ENCODE assay signal across 8 cellular contexts in the genomic region with DNA sequence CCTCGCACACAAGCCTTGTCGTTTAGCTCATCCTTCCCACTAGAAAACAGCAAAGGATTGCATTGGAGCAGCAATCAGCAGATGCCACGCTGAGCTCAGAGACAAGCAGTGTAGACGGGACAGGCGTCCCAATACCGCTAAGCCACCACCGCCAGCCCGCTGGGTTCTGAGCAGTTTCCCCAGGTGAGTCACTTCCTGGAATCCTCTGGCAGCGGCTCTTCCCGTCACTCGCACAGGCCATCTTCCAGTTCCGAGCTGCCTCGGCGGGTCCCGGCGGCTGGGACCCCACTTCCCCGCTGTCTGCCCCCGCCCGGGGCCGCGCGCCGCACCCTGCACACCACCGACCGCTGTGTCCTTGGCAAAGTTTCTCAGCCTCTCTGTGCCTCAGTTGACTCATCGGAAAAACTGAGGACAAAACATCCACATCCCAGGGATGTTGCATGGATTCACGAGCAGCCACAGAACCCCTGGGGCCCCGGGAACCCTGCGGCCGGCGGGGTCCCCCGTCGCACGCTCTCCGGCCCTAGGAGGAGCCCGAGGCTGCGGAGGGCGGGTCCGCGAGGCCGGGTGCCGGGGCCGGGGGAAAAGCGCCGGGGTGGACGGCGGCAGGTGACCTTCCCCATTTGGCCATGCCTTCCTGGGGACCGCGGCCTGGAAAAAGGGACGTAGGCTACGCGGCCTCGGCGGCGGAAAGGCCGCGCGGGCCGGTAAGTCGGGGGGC. TPM values are rescaled to one million over a fixed set of nuclear protein-coding genes. Genes with fewer than 3 reads are reported as not detected.
A peak's percentile ranks its signal among the peaks of the same experiment; 100 is the strongest.
DNase-seq lines count a peak whose midpoint lies in the region; ATAC-seq and TF ChIP-seq lines count a peak whose summit lies in the region.

No MANE protein-coding gene starts in this region.

- peak; percentile 32 for ATAC-seq in HG02973 (IDR thresholded peaks at IDR 0.05; ENCODE audit: unreplicated experiment)

- TF ChIP-seq CTCF in epithelial cell of proximal tubule (conservative IDR thresholded peaks at IDR 0.05; ENCODE audit: low read depth, low read length): no peak

- peak overlapping the region; percentile 82 for H3K4me3 ChIP-seq in epithelial cell of proximal tubule (ENCODE audit: low read depth, low read length)

- DNase-seq in SKM-1 treated with dmso at 0.1 percent for 144 hours (lab: John Stamatoyannopoulos, UW; ENCODE audit: unreplicated experiment) (peak; percentile 27), SKM-1 (lab: John Stamatoyannopoulos, UW; ENCODE audit: unreplicated experiment) (no peak), NCI-H526 treated with DMSO at 0.1 percent for 48 hours (lab: John Stamatoyannopoulos, UW) (peak; percentile 24), activated T-cell treated with anti-CD3 and anti-CD28 coated beads for 24 hours (ENCODE audit: low read depth) (peak; percentile 64), epithelial cell of proximal tubule (ENCODE audit: low read depth) (no peak), myocyte (ENCODE audit: low read depth) (peak; percentile 76)
- peak; percentile 45 for DNase-seq in stimulated activated CD8-positive, alpha-beta memory T cell treated with anti-CD3 and anti-CD28 coated beads, Interleukin-7, amount 100 ng/mL, for 24 hours (ENCODE audit: low read depth)

RNA-seq across cellular contexts. Expression of a gene that starts 0.6 kb away (rescaled TPM):
- total RNA-seq in epithelial cell of proximal tubule (25.4 and 38.3 TPM in 2 replicates), myocyte (32.8 and 42.3 TPM in 2 replicates)
- polyA plus RNA-seq in myocyte (2012): 33.2 TPM

RNA-seq across cellular contexts. Expression of a gene that starts 46.9 kb away (rescaled TPM):
- 3.0 and 4.7 TPM in 2 replicates for total RNA-seq in epithelial cell of proximal tubule
- total RNA-seq in myocyte: 2.2 and 4.2 TPM in 2 replicates
- 1.7 TPM for polyA plus RNA-seq in myocyte (2012)

RNA-seq across cellular contexts. Expression of a gene that starts 55.8 kb away (rescaled TPM):
- total RNA-seq in epithelial cell of proximal tubule (32.1 and 42.9 TPM in 2 replicates), myocyte (18.8 and 19.6 TPM in 2 replicates)
- polyA plus RNA-seq in myocyte (2012): 15.6 TPM

Comparison
In these comparisons a context has a peak if more than half of its experiments do, and no peak if none do; other contexts are left out.
1. DNase-seq: peak in SKM-1 treated with dmso at 0.1 percent for 144 hours (single experiment), NCI-H526 treated with DMSO at 0.1 percent for 48 hours (single experiment), activated T-cell treated with anti-CD3 and anti-CD28 coated beads for 24 hours (single experiment), myocyte (single experiment) and stimulated activated CD8-positive, alpha-beta memory T cell treated with anti-CD3 and anti-CD28 coated beads, Interleukin-7, amount 100 ng/mL, for 24 hours (single experiment); none in SKM-1 (single experiment) and epithelial cell of proximal tubule (single experiment).